Comparison of ENCODE assay signal across 9 cellular contexts in the genomic region with DNA sequence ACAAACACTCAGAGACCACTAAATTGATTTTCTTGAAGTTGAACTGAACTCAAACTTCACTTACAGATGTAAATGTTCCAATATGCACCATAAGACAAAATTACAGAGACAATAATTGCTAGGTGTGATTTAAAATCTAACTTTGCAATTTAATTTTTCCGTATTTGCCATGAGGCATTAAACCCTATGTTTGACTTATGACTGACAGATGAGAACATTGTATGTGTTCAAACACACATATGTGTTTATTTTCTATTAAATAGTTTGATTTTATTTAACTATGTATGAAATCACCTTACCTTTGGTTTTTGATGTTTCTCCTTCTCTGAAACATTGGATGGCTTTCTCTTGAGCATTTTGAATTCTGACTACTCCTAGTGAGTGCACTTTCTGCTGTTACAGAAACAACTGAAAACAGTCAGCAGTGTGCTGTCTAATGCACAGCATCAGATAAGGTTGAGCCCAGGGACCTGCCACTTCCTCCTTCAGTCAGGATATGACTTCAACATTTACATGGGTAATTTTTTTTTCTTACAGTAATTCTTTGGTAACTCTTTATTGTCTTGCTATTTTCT. TPM values are rescaled to one million over a fixed set of nuclear protein-coding genes. Genes with fewer than 3 reads are reported as not detected.
DNase-seq lines count a peak whose midpoint lies in the region; ATAC-seq and TF ChIP-seq lines count a peak whose summit lies in the region.
"Had no signal": no experiment of that assay in that cellular context is flagged by ENCODE, and none has a peak within 500 bp of the region (broad histone marks: within the 10 kb centered on the region; RNA-seq: fewer than 3 reads in every experiment).

Gene SAMSN1 (minus strand): TSS at position 410 of the 575 bp plus-strand sequence. CDS start 54 bp downstream, at position 356.

- H3K27me3 Mint-ChIP-seq in endothelial cell (ENCODE audit: unreplicated experiment), result no peaks in the 10 kb centered on the region

- peak within 1 kb of the TSS; percentile 64 for H3K27ac Mint-ChIP-seq in endothelial cell (ENCODE audit: unreplicated experiment)

- peaks cover 23% of the 10 kb centered on the region for H3K4me1 Mint-ChIP-seq in endothelial cell (ENCODE audit: unreplicated experiment)

- H3K9me3 Mint-ChIP-seq in endothelial cell (ENCODE audit: unreplicated experiment), result no peaks in the 10 kb centered on the region

- H3K4me3 Mint-ChIP-seq in endothelial cell (ENCODE audit: unreplicated experiment), result no peak within 1 kb of the TSS

- TF ChIP-seq CTCF in endothelial cell (IDR thresholded peaks at IDR 0.05; ENCODE audit: unreplicated experiment), result no peak

- peak; percentile 19 to 54 for DNase-seq in activated CD8-positive, alpha-beta memory T cell treated with anti-CD3 and anti-CD28 coated beads for 4 hours (ENCODE audit: low read depth in 2 of 2)
- no peak for DNase-seq in activated CD8-positive, alpha-beta memory T cell treated with anti-CD3 and anti-CD28 coated beads, Interleukin-2, amount 50 U/mL, for 48 hours
- DNase-seq in activated CD4-positive, CD25-positive, alpha-beta regulatory T cell (lab: John Stamatoyannopoulos, UW), result peak; percentile 7 to 45 (median 28)
- DNase-seq in endothelial cell (ENCODE audit: low spot score) (no peak), DMS114 treated with DMSO at 0.1 percent for 48 hours (lab: John Stamatoyannopoulos, UW; ENCODE audit: unreplicated experiment) (no peak), kidney tubule cell (ENCODE audit: low spot score) (no peak)
- DNase-seq in stimulated activated CD4-positive, alpha-beta T cell treated with anti-CD3 and anti-CD28 coated beads, Interleukin-15, amount 100 ng/mL, for 48 hours (ENCODE audit: low read depth in 2 of 2), result peak; percentile 47 to 65

- no peaks in the 10 kb centered on the region for H3K36me3 Mint-ChIP-seq in endothelial cell (ENCODE audit: low read depth, unreplicated experiment)

- ATAC-seq in HG03439 (IDR thresholded peaks at IDR 0.05; ENCODE audit: unreplicated experiment), result peak; percentile 82
- ATAC-seq: A549 had no signal

RNA-seq across cellular contexts. Expression of gene SAMSN1, which starts in this region (rescaled TPM):
- 2.0 TPM for total RNA-seq in endothelial cell (ENCODE audit: unreplicated experiment)

Comparison
In these comparisons a context has a peak if more than half of its experiments do, and no peak if none do; other contexts are left out.
1. DNase-seq: peak in activated CD8-positive, alpha-beta memory T cell treated with anti-CD3 and anti-CD28 coated beads for 4 hours (2 of 2), activated CD4-positive, CD25-positive, alpha-beta regulatory T cell (4 of 4) and stimulated activated CD4-positive, alpha-beta T cell treated with anti-CD3 and anti-CD28 coated beads, Interleukin-15, amount 100 ng/mL, for 48 hours (2 of 2); none in activated CD8-positive, alpha-beta memory T cell treated with anti-CD3 and anti-CD28 coated beads, Interleukin-2, amount 50 U/mL, for 48 hours (single experiment), endothelial cell (single experiment), DMS114 treated with DMSO at 0.1 percent for 48 hours (single experiment) and kidney tubule cell (single experiment).